17 cellular contexts compared by ENCODE assay signal in the genomic region with DNA sequence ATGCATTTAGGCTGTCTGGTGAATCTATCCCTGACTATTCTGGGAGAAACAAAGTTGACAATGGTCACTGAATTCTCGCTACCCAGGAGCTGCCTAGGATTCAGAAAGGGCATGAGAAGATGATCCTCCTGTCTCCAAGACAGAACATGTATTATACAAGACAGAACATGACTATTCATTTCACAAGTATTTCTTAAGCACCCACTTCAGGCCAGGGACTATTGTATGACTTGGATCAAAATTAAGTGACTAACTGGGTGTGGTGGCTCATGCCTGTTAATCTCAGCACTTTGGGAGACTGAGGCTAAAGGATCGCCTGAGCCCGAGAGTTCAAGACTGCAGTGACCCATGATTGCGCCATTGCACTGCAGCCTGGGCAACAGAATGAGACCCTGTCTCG.
"Had no signal": no experiment of that assay in that cellular context is flagged by ENCODE, and none has a peak within 500 bp of the region (broad histone marks: within the 10 kb centered on the region; RNA-seq: fewer than 3 reads in every experiment).

No MANE protein-coding gene starts in this region.

- DNase-seq: activated CD4-positive, alpha-beta T cell treated with anti-CD3 and anti-CD28 coated beads, Interleukin-2, amount 50 U/mL, for 1 hour; activated CD8-positive, alpha-beta memory T cell treated with anti-CD3 and anti-CD28 coated beads for 24 hours; activated naive CD8-positive, alpha-beta T cell treated with anti-CD3 and anti-CD28 coated beads, Interleukin-2, amount 10 ng/mL, durations not matched to agents 7 days and 5 days; dorsolateral prefrontal cortex; endodermal cell; head of caudate nucleus; immature natural killer cell; left cardiac atrium; naive B cell; T-cell; T-helper 9 cell; thyroid gland had no signal

- H3K27me3 ChIP-seq: ascending aorta, cardiac muscle cell, dorsolateral prefrontal cortex, esophagus muscularis mucosa, thyroid gland had no signal

- H3K4me1 ChIP-seq: ascending aorta, esophagus muscularis mucosa had no signal

- H3K9me3 ChIP-seq: ascending aorta, esophagus muscularis mucosa, thyroid gland had no signal

- H3K27ac ChIP-seq: ascending aorta, cardiac muscle cell, dorsolateral prefrontal cortex, esophagus muscularis mucosa, thyroid gland had no signal

- H3K4me3 ChIP-seq: ascending aorta, cardiac muscle cell, dorsolateral prefrontal cortex, esophagus muscularis mucosa, thyroid gland had no signal

- H3K36me3 ChIP-seq: cardiac muscle cell had no signal

- ATAC-seq: activated CD4-positive, CD25-positive, alpha-beta regulatory T cell treated with anti-CD3 and anti-CD28 coated beads, Interleukin-2, amount 50 U/mL, for 24 hours; left cardiac atrium; stimulated activated effector memory CD8-positive, alpha-beta T cell treated with anti-CD3 and anti-CD28 coated beads, Interleukin-12 subunit alpha, Interleukin-12 subunit beta, amount 100 ng/mL, for 72 hours; T-cell had no signal
